ENCODE assay signal across 2 cellular contexts in the genomic region with DNA sequence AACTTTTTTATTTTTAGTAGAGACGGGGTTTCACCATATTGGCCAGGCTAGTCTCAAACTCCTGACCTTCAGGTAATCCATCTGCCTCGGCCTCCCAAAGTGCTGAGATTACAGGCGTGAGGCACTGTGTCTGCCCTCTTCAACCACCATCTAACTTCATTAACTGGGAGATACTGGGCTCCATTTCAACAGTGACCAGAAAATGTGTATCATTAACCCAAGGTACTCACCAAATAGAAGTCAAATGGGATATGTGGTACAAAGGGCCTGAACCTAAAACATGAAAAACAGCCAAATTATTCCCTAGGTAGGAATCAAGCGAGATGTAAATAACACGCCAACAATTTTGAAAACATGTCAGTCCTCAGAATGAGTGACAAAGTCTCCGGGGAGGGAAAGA.
TF ChIP-seq lines count a peak whose summit lies in the region.

No MANE protein-coding gene starts in this region.

TF ChIP-seq in H1, 55 proteins besides CTCF, POLR2A, EP300 and RAD21:
- TF ChIP-seq FOSL1 (IDR thresholded peaks at IDR 0.05; ENCODE audit: insufficient read depth, low read depth, low read length) (no peak), SUZ12 (IDR thresholded peaks at IDR 0.05; ENCODE audit: low read length) (no peak), SP4 (IDR thresholded peaks at IDR 0.05; ENCODE audit: low read length) (no peak), TAF1 (IDR thresholded peaks at IDR 0.05; ENCODE audit: low read depth, low read length) (no peak), SRF (IDR thresholded peaks at IDR 0.05; ENCODE audit: low read depth, low read length) (no peak), CBX5 (IDR thresholded peaks at IDR 0.05; ENCODE audit: low read depth, low read length) (no peak), POU5F1 (IDR thresholded peaks at IDR 0.05; ENCODE audit: low read depth, low read length) (no peak), TBP (IDR thresholded peaks at IDR 0.05; ENCODE audit: low read depth, low read length) (no peak), CEBPB (IDR thresholded peaks at IDR 0.05; ENCODE audit: low read depth, low read length) (no peak), TEAD4 (IDR thresholded peaks at IDR 0.05; ENCODE audit: low read depth, low read length) (no peak), KDM1A (IDR thresholded peaks at IDR 0.05; ENCODE audit: borderline replicate concordance, low read length) (no peak), CHD1 (IDR thresholded peaks at IDR 0.05; ENCODE audit: low read depth, low read length) (no peak), SP2 (IDR thresholded peaks at IDR 0.05; ENCODE audit: low read length) (no peak)
- TF ChIP-seq, protein P1, sequence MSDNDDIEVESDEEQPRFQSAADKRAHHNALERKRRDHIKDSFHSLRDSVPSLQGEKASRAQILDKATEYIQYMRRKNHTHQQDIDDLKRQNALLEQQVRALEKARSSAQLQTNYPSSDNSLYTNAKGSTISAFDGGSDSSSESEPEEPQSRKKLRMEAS (IDR thresholded peaks at IDR 0.05), result no peak
- TF ChIP-seq, protein P2, sequence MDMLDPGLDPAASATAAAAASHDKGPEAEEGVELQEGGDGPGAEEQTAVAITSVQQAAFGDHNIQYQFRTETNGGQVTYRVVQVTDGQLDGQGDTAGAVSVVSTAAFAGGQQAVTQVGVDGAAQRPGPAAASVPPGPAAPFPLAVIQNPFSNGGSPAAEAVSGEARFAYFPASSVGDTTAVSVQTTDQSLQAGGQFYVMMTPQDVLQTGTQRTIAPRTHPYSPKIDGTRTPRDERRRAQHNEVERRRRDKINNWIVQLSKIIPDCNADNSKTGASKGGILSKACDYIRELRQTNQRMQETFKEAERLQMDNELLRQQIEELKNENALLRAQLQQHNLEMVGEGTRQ (IDR thresholded peaks at IDR 0.05; ENCODE audit: low read length), result no peak

TF ChIP-seq in neural cell, 6 proteins besides CTCF, POLR2A, EP300 and RAD21:
- TF ChIP-seq MXI1 (conservative IDR thresholded peaks at IDR 0.05; ENCODE audit: poor library complexity, severe bottlenecking), result no peak
- TF ChIP-seq, protein P3, sequence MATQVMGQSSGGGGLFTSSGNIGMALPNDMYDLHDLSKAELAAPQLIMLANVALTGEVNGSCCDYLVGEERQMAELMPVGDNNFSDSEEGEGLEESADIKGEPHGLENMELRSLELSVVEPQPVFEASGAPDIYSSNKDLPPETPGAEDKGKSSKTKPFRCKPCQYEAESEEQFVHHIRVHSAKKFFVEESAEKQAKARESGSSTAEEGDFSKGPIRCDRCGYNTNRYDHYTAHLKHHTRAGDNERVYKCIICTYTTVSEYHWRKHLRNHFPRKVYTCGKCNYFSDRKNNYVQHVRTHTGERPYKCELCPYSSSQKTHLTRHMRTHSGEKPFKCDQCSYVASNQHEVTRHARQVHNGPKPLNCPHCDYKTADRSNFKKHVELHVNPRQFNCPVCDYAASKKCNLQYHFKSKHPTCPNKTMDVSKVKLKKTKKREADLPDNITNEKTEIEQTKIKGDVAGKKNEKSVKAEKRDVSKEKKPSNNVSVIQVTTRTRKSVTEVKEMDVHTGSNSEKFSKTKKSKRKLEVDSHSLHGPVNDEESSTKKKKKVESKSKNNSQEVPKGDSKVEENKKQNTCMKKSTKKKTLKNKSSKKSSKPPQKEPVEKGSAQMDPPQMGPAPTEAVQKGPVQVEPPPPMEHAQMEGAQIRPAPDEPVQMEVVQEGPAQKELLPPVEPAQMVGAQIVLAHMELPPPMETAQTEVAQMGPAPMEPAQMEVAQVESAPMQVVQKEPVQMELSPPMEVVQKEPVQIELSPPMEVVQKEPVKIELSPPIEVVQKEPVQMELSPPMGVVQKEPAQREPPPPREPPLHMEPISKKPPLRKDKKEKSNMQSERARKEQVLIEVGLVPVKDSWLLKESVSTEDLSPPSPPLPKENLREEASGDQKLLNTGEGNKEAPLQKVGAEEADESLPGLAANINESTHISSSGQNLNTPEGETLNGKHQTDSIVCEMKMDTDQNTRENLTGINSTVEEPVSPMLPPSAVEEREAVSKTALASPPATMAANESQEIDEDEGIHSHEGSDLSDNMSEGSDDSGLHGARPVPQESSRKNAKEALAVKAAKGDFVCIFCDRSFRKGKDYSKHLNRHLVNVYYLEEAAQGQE (IDR thresholded peaks at IDR 0.05; ENCODE audit: borderline replicate concordance), result no peak
- no peak for TF ChIP-seq EZH2 (IDR thresholded peaks at IDR 0.05; ENCODE audit: borderline replicate concordance, insufficient read depth, low read length, poor library complexity, severe bottlenecking)
- TF ChIP-seq TAF1 (IDR thresholded peaks at IDR 0.05; ENCODE audit: low read depth), result no peak
- TF ChIP-seq POLR2AphosphoS5 (IDR thresholded peaks at IDR 0.05), result no peak
- TF ChIP-seq SMC3 (conservative IDR thresholded peaks at IDR 0.05; ENCODE audit: poor library complexity), result no peak
